In genomic region chr15:90009301-90010063, GRCh38 we compare ENCODE assay signal across 17 cellular contexts. TPM values are rescaled to one million over a fixed set of nuclear protein-coding genes. Genes with fewer than 3 reads are reported as not detected.
DNase-seq lines count a peak whose midpoint lies in the region; ATAC-seq and TF ChIP-seq lines count a peak whose summit lies in the region.
"Had no signal": no experiment of that assay in that cellular context is flagged by ENCODE, and none has a peak within 500 bp of the region (broad histone marks: within the 10 kb centered on the region; RNA-seq: fewer than 3 reads in every experiment).

No MANE protein-coding gene starts in this region.

- WGBS in endodermal cell (ENCODE audit: insufficient coverage in 1 of 2, insufficient read length in 1 of 2), 2 experiments: 94 to 96% methylated on average over 5 to 6 of the region's 6 CpGs

- no peak overlapping the region for H3K9ac ChIP-seq in endodermal cell (ENCODE audit: extremely low read depth, low read length, poor library complexity, severe bottlenecking)

- no peak for TF ChIP-seq CTCF in NB4 (IDR thresholded peaks at IDR 0.05; ENCODE audit: low read depth, low read length)
- TF ChIP-seq CTCF in endodermal cell (conservative IDR thresholded peaks at IDR 0.05): no peak

- H3K9me3 Mint-ChIP-seq in activated T-cell treated with anti-CD3 and anti-CD28 coated beads, Interleukin-2, amount 50 U/mL, for 24 hours: peaks cover 7% of the 10 kb centered on the region
- H3K9me3 Mint-ChIP-seq in endodermal cell: peaks cover 25% of the 10 kb centered on the region
- H3K9me3 Mint-ChIP-seq in stimulated activated effector memory CD8-positive, alpha-beta T cell treated with anti-CD3 and anti-CD28 coated beads, Interleukin-12 subunit alpha, Interleukin-12 subunit beta, amount 100 ng/mL, for 72 hours: peaks cover 4% of the 10 kb centered on the region

- no peaks in the 10 kb centered on the region for H3K27me3 ChIP-seq in endodermal cell (ENCODE audit: control insufficient read depth, insufficient read depth, low read length, poor library complexity, severe bottlenecking)
- H3K27me3 ChIP-seq: ascending aorta, vagina had no signal

- no peaks in the 10 kb centered on the region for H3K27me3 Mint-ChIP-seq in activated T-cell treated with anti-CD3 and anti-CD28 coated beads, Interleukin-2, amount 50 U/mL, for 24 hours
- H3K27me3 Mint-ChIP-seq in endodermal cell (ENCODE audit: insufficient read depth): no peaks in the 10 kb centered on the region

- H3K4me3 ChIP-seq in NB4 (ENCODE audit: low read depth, low read length) (no peak overlapping the region), endodermal cell (ENCODE audit: low read length) (no peak overlapping the region)
- H3K4me3 ChIP-seq: ascending aorta, vagina had no signal

- peaks cover 67% of the 10 kb centered on the region for H3K4me1 Mint-ChIP-seq in activated T-cell treated with anti-CD3 and anti-CD28 coated beads, Interleukin-2, amount 50 U/mL, for 24 hours (ENCODE audit: low read depth)
- peaks cover 19% of the 10 kb centered on the region for H3K4me1 Mint-ChIP-seq in endodermal cell
- H3K4me1 Mint-ChIP-seq in stimulated activated effector memory CD8-positive, alpha-beta T cell treated with anti-CD3 and anti-CD28 coated beads, Interleukin-12 subunit alpha, Interleukin-12 subunit beta, amount 100 ng/mL, for 72 hours: peaks cover 73% of the 10 kb centered on the region

- no peak overlapping the region for H3K4me3 Mint-ChIP-seq in activated T-cell treated with anti-CD3 and anti-CD28 coated beads, Interleukin-2, amount 50 U/mL, for 24 hours
- H3K4me3 Mint-ChIP-seq in endodermal cell: no peak overlapping the region
- no peak overlapping the region for H3K4me3 Mint-ChIP-seq in stimulated activated effector memory CD8-positive, alpha-beta T cell treated with anti-CD3 and anti-CD28 coated beads, Interleukin-12 subunit alpha, Interleukin-12 subunit beta, amount 100 ng/mL, for 72 hours
- H3K4me3 Mint-ChIP-seq: H9 had no signal

- peak; percentile 20 for DNase-seq in activated T-cell treated with anti-CD3 and anti-CD28 coated beads, Interleukin-2, amount 50 U/mL, for 24 hours
- no peak for DNase-seq in activated T-cell treated with anti-CD3 and anti-CD28 coated beads, Interleukin-2, amount 50 U/mL, for 1 hour
- DNase-seq in NB4 (ENCODE audit: low read depth): peak; percentile 24
- DNase-seq in endodermal cell: peak; percentile 20
- DNase-seq in stimulated activated effector memory CD8-positive, alpha-beta T cell treated with anti-CD3 and anti-CD28 coated beads, Interleukin-12 subunit alpha, Interleukin-12 subunit beta, amount 100 ng/mL, for 72 hours (ENCODE audit: low spot score in 2 of 2): no peak
- no peak for DNase-seq in COR-L47 (lab: John Stamatoyannopoulos, UW)
- no peak for DNase-seq in stimulated activated CD4-positive, alpha-beta T cell treated with anti-CD3 and anti-CD28 coated beads, Interleukin-1b, Interleukin-23, amount 100 ng/mL, for 48 hours
- DNase-seq: activated CD4-positive, alpha-beta T cell treated with anti-CD3 and anti-CD28 coated beads, Interleukin-2, amount 50 U/mL, for 4 hours; activated gamma-delta T cell; cortex of kidney; H9; mesendoderm; nucleus accumbens; T1000 had no signal

- H3K27ac ChIP-seq in endodermal cell (ENCODE audit: low read depth, low read length): no peak overlapping the region
- H3K27ac ChIP-seq: ascending aorta, vagina had no signal

- peaks cover 24% of the 10 kb centered on the region for H3K9me3 ChIP-seq in endodermal cell (ENCODE audit: control insufficient read depth, low read length)

- H3K27ac Mint-ChIP-seq in activated T-cell treated with anti-CD3 and anti-CD28 coated beads, Interleukin-2, amount 50 U/mL, for 24 hours: no peak overlapping the region
- no peak overlapping the region for H3K27ac Mint-ChIP-seq in endodermal cell
- H3K27ac Mint-ChIP-seq in stimulated activated effector memory CD8-positive, alpha-beta T cell treated with anti-CD3 and anti-CD28 coated beads, Interleukin-12 subunit alpha, Interleukin-12 subunit beta, amount 100 ng/mL, for 72 hours: peak overlapping the region; percentile 60

- peaks cover 20% of the 10 kb centered on the region for H3K36me3 ChIP-seq in endodermal cell (ENCODE audit: control insufficient read depth, insufficient read depth, low read length)
- H3K36me3 ChIP-seq: ascending aorta, vagina had no signal

- H3K36me3 Mint-ChIP-seq in activated T-cell treated with anti-CD3 and anti-CD28 coated beads, Interleukin-2, amount 50 U/mL, for 24 hours (ENCODE audit: low read depth): peaks cover 32% of the 10 kb centered on the region
- H3K36me3 Mint-ChIP-seq in endodermal cell (ENCODE audit: low read depth): peaks cover 34% of the 10 kb centered on the region
- H3K36me3 Mint-ChIP-seq in stimulated activated effector memory CD8-positive, alpha-beta T cell treated with anti-CD3 and anti-CD28 coated beads, Interleukin-12 subunit alpha, Interleukin-12 subunit beta, amount 100 ng/mL, for 72 hours: no peaks in the 10 kb centered on the region

- TF ChIP-seq POLR2A in NB4 (IDR thresholded peaks at IDR 0.05; ENCODE audit: extremely low read depth, insufficient read length): no peak

- no peak for ATAC-seq in stimulated activated effector memory CD8-positive, alpha-beta T cell treated with anti-CD3 and anti-CD28 coated beads, Interleukin-12 subunit alpha, Interleukin-12 subunit beta, amount 100 ng/mL, for 72 hours
- ATAC-seq in GM18868 (IDR thresholded peaks at IDR 0.05; ENCODE audit: unreplicated experiment): no peak

- H3K4me1 ChIP-seq in endodermal cell (ENCODE audit: control insufficient read depth, insufficient read depth, low read length): peaks cover 12% of the 10 kb centered on the region

RNA-seq across cellular contexts. Expression of gene ZNF710, which starts 8.4 kb away (rescaled TPM):
- 10 to 100 TPM; 31.8 to 39.1 TPM for total RNA-seq in endodermal cell
- 37.1 TPM for polyA plus RNA-seq in endodermal cell (2013, experiment 1 of 2)
- polyA plus RNA-seq in endodermal cell (2013, experiment 2 of 2): 33.8 TPM

Comparison
In these comparisons a context has a peak if more than half of its experiments do, and no peak if none do; other contexts are left out.
1. DNase-seq: peak in activated T-cell treated with anti-CD3 and anti-CD28 coated beads, Interleukin-2, amount 50 U/mL, for 24 hours (single experiment), NB4 (single experiment) and endodermal cell (single experiment); none in activated T-cell treated with anti-CD3 and anti-CD28 coated beads, Interleukin-2, amount 50 U/mL, for 1 hour (single experiment), stimulated activated effector memory CD8-positive, alpha-beta T cell treated with anti-CD3 and anti-CD28 coated beads, Interleukin-12 subunit alpha, Interleukin-12 subunit beta, amount 100 ng/mL, for 72 hours (0 of 2), COR-L47 (single experiment) and stimulated activated CD4-positive, alpha-beta T cell treated with anti-CD3 and anti-CD28 coated beads, Interleukin-1b, Interleukin-23, amount 100 ng/mL, for 48 hours (single experiment).